In genomic region chr2:145593991-145594702, GRCh38 we compare ENCODE assay signal across 1 cellular context.
TF ChIP-seq lines count a peak whose summit lies in the region.

No MANE protein-coding gene starts in this region.

TF ChIP-seq in HepG2, 621 proteins besides CTCF, POLR2A, EP300 and RAD21 (continued from another document):
- TF ChIP-seq PBX3 (CRISPR knock-in tag; IDR thresholded peaks at IDR 0.05; ENCODE audit: borderline replicate concordance) = no peak
